In the genomic region with DNA sequence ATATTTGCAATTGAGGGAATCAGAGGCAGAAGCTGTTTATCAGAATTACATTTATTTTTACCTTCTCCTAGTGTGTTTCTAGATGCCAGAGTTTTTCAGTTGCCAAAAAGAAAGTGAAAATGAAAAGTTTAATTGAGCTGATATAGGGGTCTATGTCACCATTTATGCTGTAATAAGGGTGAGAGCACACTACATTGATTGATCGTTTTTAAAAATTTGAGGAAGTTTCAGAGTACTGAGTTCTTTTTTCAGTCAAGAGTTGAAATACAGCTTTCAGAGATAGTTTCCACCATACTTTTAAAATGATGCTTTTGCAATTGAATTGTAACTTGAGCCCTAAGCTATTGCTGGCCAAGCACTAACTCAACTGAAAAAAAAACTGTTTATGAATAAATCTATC, we compare ENCODE assay signal across 28 cellular contexts.
"Had no signal": no experiment of that assay in that cellular context is flagged by ENCODE, and none has a peak within 500 bp of the region (broad histone marks: within the 10 kb centered on the region; RNA-seq: fewer than 3 reads in every experiment).

No MANE protein-coding gene starts in this region.

- DNase-seq: activated CD4-positive, alpha-beta memory T cell treated with anti-CD3 and anti-CD28 coated beads, Interleukin-2, amount 10 ng/mL, durations not matched to agents 7 days and 5 days; activated CD4-positive, alpha-beta T cell treated with anti-CD3 and anti-CD28 coated beads for 1 hour; activated CD4-positive, alpha-beta T cell treated with anti-CD3 and anti-CD28 coated beads for 4 hours; activated CD4-positive, alpha-beta T cell treated with anti-CD3 and anti-CD28 coated beads, Interleukin-2, amount 10 ng/mL, durations not matched to agents 7 days and 5 days; activated CD4-positive, alpha-beta T cell treated with anti-CD3 and anti-CD28 coated beads, Interleukin-2, amount 50 U/mL, for 4 hours; activated CD8-positive, alpha-beta memory T cell treated with anti-CD3 and anti-CD28 coated beads, Interleukin-2, amount 50 U/mL, for 48 hours; activated gamma-delta T cell; activated naive CD4-positive, alpha-beta T cell; activated naive CD4-positive, alpha-beta T cell treated with anti-CD3 and anti-CD28 coated beads, Interleukin-2, amount 10 ng/mL, durations not matched to agents 7 days and 5 days; activated naive CD8-positive, alpha-beta T cell treated with anti-CD3 and anti-CD28 coated beads, Interleukin-2, amount 10 ng/mL, durations not matched to agents 7 days and 5 days; activated T-cell treated with anti-CD3 and anti-CD28 coated beads for 4 hours; activated T-cell treated with anti-CD3 and anti-CD28 coated beads, Interleukin-2, amount 50 U/mL, for 24 hours; activated T-cell treated with anti-CD3 and anti-CD28 coated beads, Interleukin-2, amount 50 U/mL, for 72 hours; brain microvascular endothelial cell; dorsolateral prefrontal cortex; effector memory CD4-positive, alpha-beta T cell; endodermal cell; foreskin fibroblast; head of caudate nucleus; T-helper 2 cell had no signal

- H3K27ac Mint-ChIP-seq: activated CD4-positive, alpha-beta memory T cell treated with anti-CD3 and anti-CD28 coated beads, Interleukin-2, amount 10 ng/mL, durations not matched to agents 7 days and 5 days; activated CD4-positive, alpha-beta T cell treated with anti-CD3 and anti-CD28 coated beads, Interleukin-2, amount 10 ng/mL, durations not matched to agents 7 days and 5 days; activated naive CD4-positive, alpha-beta T cell treated with anti-CD3 and anti-CD28 coated beads, Interleukin-2, amount 10 ng/mL, durations not matched to agents 7 days and 5 days; activated naive CD4-positive, alpha-beta T cell treated with anti-CD3 and anti-CD28 coated beads, Interleukin-2, amount 50 U/mL, for 72 hours; activated naive CD8-positive, alpha-beta T cell treated with anti-CD3 and anti-CD28 coated beads, Interleukin-2, amount 10 ng/mL, durations not matched to agents 7 days and 5 days; activated T-cell treated with anti-CD3 and anti-CD28 coated beads, Interleukin-2, amount 50 U/mL, for 24 hours; activated T-cell treated with anti-CD3 and anti-CD28 coated beads, Interleukin-2, amount 50 U/mL, for 72 hours; dendritic cell treated with granulocyte-macrophage colony-stimulating factor and Interleukin-4, amounts not matched to agents 40 ng/mL and 50 ng/mL, for 4 days; endodermal cell had no signal

- H3K9me3 Mint-ChIP-seq: activated CD4-positive, alpha-beta memory T cell treated with anti-CD3 and anti-CD28 coated beads, Interleukin-2, amount 10 ng/mL, durations not matched to agents 7 days and 5 days; activated naive CD4-positive, alpha-beta T cell treated with anti-CD3 and anti-CD28 coated beads, Interleukin-2, amount 10 ng/mL, durations not matched to agents 7 days and 5 days; activated T-cell treated with anti-CD3 and anti-CD28 coated beads, Interleukin-2, amount 50 U/mL, for 24 hours; activated T-cell treated with anti-CD3 and anti-CD28 coated beads, Interleukin-2, amount 50 U/mL, for 72 hours; dendritic cell treated with granulocyte-macrophage colony-stimulating factor and Interleukin-4, amounts not matched to agents 40 ng/mL and 50 ng/mL, for 4 days had no signal

- H3K4me1 ChIP-seq: ascending aorta had no signal

- FAIRE-seq: bronchial epithelial cell, frontal cortex had no signal

- H3K27me3 Mint-ChIP-seq: activated CD4-positive, alpha-beta memory T cell treated with anti-CD3 and anti-CD28 coated beads, Interleukin-2, amount 10 ng/mL, durations not matched to agents 7 days and 5 days; activated CD4-positive, alpha-beta T cell treated with anti-CD3 and anti-CD28 coated beads, Interleukin-2, amount 10 ng/mL, durations not matched to agents 7 days and 5 days; activated naive CD4-positive, alpha-beta T cell treated with anti-CD3 and anti-CD28 coated beads, Interleukin-2, amount 10 ng/mL, durations not matched to agents 7 days and 5 days; activated naive CD8-positive, alpha-beta T cell treated with anti-CD3 and anti-CD28 coated beads, Interleukin-2, amount 10 ng/mL, durations not matched to agents 7 days and 5 days; activated T-cell treated with anti-CD3 and anti-CD28 coated beads, Interleukin-2, amount 50 U/mL, for 24 hours; central memory CD8-positive, alpha-beta T cell; dendritic cell treated with granulocyte-macrophage colony-stimulating factor and Interleukin-4, amounts not matched to agents 40 ng/mL and 50 ng/mL, for 4 days had no signal

- H3K36me3 ChIP-seq: ascending aorta, brain microvascular endothelial cell had no signal

- ATAC-seq: activated naive CD4-positive, alpha-beta T cell treated with anti-CD3 and anti-CD28 coated beads, Interleukin-2, amount 50 U/mL, for 72 hours; activated T-cell treated with anti-CD3 and anti-CD28 coated beads, Interleukin-2, amount 50 U/mL, for 72 hours; esophagus mucosa had no signal

- H3K36me3 Mint-ChIP-seq: activated naive CD4-positive, alpha-beta T cell treated with anti-CD3 and anti-CD28 coated beads, Interleukin-2, amount 10 ng/mL, durations not matched to agents 7 days and 5 days; activated naive CD4-positive, alpha-beta T cell treated with anti-CD3 and anti-CD28 coated beads, Interleukin-2, amount 50 U/mL, for 72 hours; activated naive CD8-positive, alpha-beta T cell treated with anti-CD3 and anti-CD28 coated beads, Interleukin-2, amount 10 ng/mL, durations not matched to agents 7 days and 5 days had no signal

- H3K4me3 ChIP-seq: ascending aorta, coronary artery, dorsolateral prefrontal cortex had no signal

- H3K4me1 Mint-ChIP-seq: activated CD4-positive, alpha-beta memory T cell treated with anti-CD3 and anti-CD28 coated beads, Interleukin-2, amount 10 ng/mL, durations not matched to agents 7 days and 5 days; activated CD4-positive, alpha-beta T cell treated with anti-CD3 and anti-CD28 coated beads, Interleukin-2, amount 10 ng/mL, durations not matched to agents 7 days and 5 days; activated naive CD4-positive, alpha-beta T cell treated with anti-CD3 and anti-CD28 coated beads, Interleukin-2, amount 10 ng/mL, durations not matched to agents 7 days and 5 days; activated naive CD8-positive, alpha-beta T cell treated with anti-CD3 and anti-CD28 coated beads, Interleukin-2, amount 10 ng/mL, durations not matched to agents 7 days and 5 days; central memory CD8-positive, alpha-beta T cell; endodermal cell had no signal

- H3K27ac ChIP-seq: ascending aorta, brain microvascular endothelial cell, coronary artery, dorsolateral prefrontal cortex had no signal

- H3K9me3 ChIP-seq: ascending aorta had no signal

- H3K27me3 ChIP-seq: ascending aorta, brain microvascular endothelial cell, dorsolateral prefrontal cortex had no signal

- H3K4me3 Mint-ChIP-seq: activated CD4-positive, alpha-beta memory T cell treated with anti-CD3 and anti-CD28 coated beads, Interleukin-2, amount 10 ng/mL, durations not matched to agents 7 days and 5 days; activated CD4-positive, alpha-beta T cell treated with anti-CD3 and anti-CD28 coated beads, Interleukin-2, amount 10 ng/mL, durations not matched to agents 7 days and 5 days; activated naive CD4-positive, alpha-beta T cell treated with anti-CD3 and anti-CD28 coated beads, Interleukin-2, amount 10 ng/mL, durations not matched to agents 7 days and 5 days; activated naive CD8-positive, alpha-beta T cell treated with anti-CD3 and anti-CD28 coated beads, Interleukin-2, amount 10 ng/mL, durations not matched to agents 7 days and 5 days; activated T-cell treated with anti-CD3 and anti-CD28 coated beads, Interleukin-2, amount 50 U/mL, for 24 hours; activated T-cell treated with anti-CD3 and anti-CD28 coated beads, Interleukin-2, amount 50 U/mL, for 72 hours; central memory CD8-positive, alpha-beta T cell; dendritic cell treated with granulocyte-macrophage colony-stimulating factor and Interleukin-4, amounts not matched to agents 40 ng/mL and 50 ng/mL, for 4 days; endodermal cell had no signal
